Comparison of ENCODE assay signal across 8 cellular contexts in genomic region chr13:110706570-110707378, GRCh38. TPM values are rescaled to one million over a fixed set of nuclear protein-coding genes. Genes with fewer than 3 reads are reported as not detected.
DNase-seq lines count a peak whose midpoint lies in the region; ATAC-seq, FAIRE-seq and TF ChIP-seq lines count a peak whose summit lies in the region.

No MANE protein-coding gene starts in this region.

- peaks cover 5% of the 10 kb centered on the region for H3K36me3 Mint-ChIP-seq in nephron progenitor cell (ENCODE audit: low read depth)

- peaks cover 63% of the 10 kb centered on the region for H3K4me1 Mint-ChIP-seq in nephron progenitor cell

- no peaks in the 10 kb centered on the region for H3K27me3 Mint-ChIP-seq in nephron progenitor cell (ENCODE audit: low read depth, poor library complexity)

- ATAC-seq in HG03521 (IDR thresholded peaks at IDR 0.05; ENCODE audit: unreplicated experiment), result peak; percentile 4
- no peak for ATAC-seq in GM21367 (IDR thresholded peaks at IDR 0.05; ENCODE audit: unreplicated experiment)

- FAIRE-seq in GM12892 (lab: Jason Lieb, UNC), result peak; percentile 27

- peak overlapping the region; percentile 91 for H3K4me3 Mint-ChIP-seq in nephron progenitor cell

- TF ChIP-seq CTCF in cardiac fibroblast (IDR thresholded peaks at IDR 0.05; ENCODE audit: low read depth, low read length) (no peak), nephron progenitor cell (IDR thresholded peaks at IDR 0.05) (no peak)

- DNase-seq in GM12892 (ENCODE audit: insufficient read length), result no peak
- DNase-seq in cardiac fibroblast (ENCODE audit: low read depth in 2 of 2), result no peak
- DNase-seq in nephron progenitor cell, result no peak
- DNase-seq in glomerular visceral epithelial cell (ENCODE audit: extremely low spot score), result no peak
- no peak for DNase-seq in DMS79 (lab: John Stamatoyannopoulos, UW)
- DNase-seq in stimulated activated CD4-positive, alpha-beta T cell treated with anti-CD3 and anti-CD28 coated beads, Interleukin-2, amount 100 ng/mL, for 48 hours, result no peak

- H3K27ac Mint-ChIP-seq in nephron progenitor cell, result peak overlapping the region; percentile 8

- no peak for TF ChIP-seq POLR2A in GM12892 (IDR thresholded peaks at IDR 0.05; ENCODE audit: low read depth, low read length)

- H3K4me3 ChIP-seq in cardiac fibroblast (replicated peaks in 1 of 2; ENCODE audit: low read depth in 2 of 2, low read length in 2 of 2), result peak overlapping the region; percentile 64 to 75

- H3K9me3 Mint-ChIP-seq in nephron progenitor cell, result peaks cover 10% of the 10 kb centered on the region

RNA-seq across cellular contexts. Expression of gene CARS2, which starts 0.9 kb away (rescaled TPM):
- polyA plus RNA-seq in GM12892 (2012; ENCODE audit: missing spikeins), result 77.9 TPM

RNA-seq across cellular contexts. Expression of gene ING1, which starts 6.7 kb away (rescaled TPM):
- polyA plus RNA-seq in GM12892 (2012; ENCODE audit: missing spikeins), result 14.6 TPM
